10 cellular contexts compared by ENCODE assay signal in the genomic region with DNA sequence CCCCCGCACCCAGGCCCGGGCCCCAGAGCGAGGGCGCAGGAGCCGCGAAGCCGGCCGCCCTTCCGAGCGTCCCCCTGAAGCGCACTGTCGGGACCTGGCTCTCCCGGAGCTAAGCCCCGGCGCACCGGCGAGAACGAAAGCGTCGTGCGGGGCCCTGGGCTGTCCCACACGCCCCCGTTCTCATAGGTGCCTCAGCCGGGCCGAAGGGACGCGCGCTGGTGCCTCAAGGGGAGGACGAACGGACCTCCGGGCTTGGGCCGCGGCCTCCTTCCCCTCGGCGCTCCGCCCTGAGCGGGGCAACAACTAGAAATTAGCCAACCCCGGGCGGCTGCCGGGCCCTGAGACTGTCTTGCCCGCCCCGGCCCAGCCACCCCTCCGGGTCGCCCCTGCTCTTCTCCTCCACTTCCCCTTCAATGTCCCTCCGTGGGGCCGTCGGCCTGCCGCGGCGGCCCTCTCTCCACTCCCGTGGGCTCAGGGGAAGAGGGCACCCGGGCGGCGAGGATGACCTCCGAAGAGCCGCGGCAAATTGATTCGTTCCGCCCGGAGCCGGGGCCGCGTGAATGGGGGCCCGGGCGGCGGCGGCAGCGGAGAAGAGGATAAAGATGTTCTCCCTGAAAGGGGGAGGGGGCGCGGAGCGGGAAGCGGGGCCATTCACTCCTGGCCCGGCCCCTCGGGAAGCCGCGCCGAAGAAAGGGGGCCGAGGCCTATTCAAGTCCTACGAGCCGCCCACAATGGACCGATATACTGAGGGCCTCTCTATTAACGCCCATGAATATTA. TPM values are rescaled to one million over a fixed set of nuclear protein-coding genes. Genes with fewer than 3 reads are reported as not detected.
DNase-seq lines count a peak whose midpoint lies in the region; ATAC-seq, FAIRE-seq and TF ChIP-seq lines count a peak whose summit lies in the region.
"Had no signal": no experiment of that assay in that cellular context is flagged by ENCODE, and none has a peak within 500 bp of the region (broad histone marks: within the 10 kb centered on the region; RNA-seq: fewer than 3 reads in every experiment).

No MANE protein-coding gene starts in this region.

- H3K4me1 ChIP-seq in keratinocyte (ENCODE audit: control insufficient read depth, extremely low read depth, insufficient read depth, low read length) (no peaks in the 10 kb centered on the region), suprapubic skin (peaks cover 64% of the 10 kb centered on the region)

- H3K4me3 ChIP-seq in keratinocyte (ENCODE audit: control insufficient read depth in 2 of 3, extremely low read depth in 1 of 3, insufficient read depth in 2 of 3, low read depth in 1 of 3, low read length in 3 of 3) (peak overlapping the region in 2 of 3 experiments; percentile 2 to 10), suprapubic skin (peak overlapping the region; percentile 48)

- H3K27me3 ChIP-seq in keratinocyte (ENCODE audit: control insufficient read depth, extremely low read depth, insufficient read depth, low read length) (peaks cover 97% of the 10 kb centered on the region), suprapubic skin (peaks cover 100% of the 10 kb centered on the region)

- 0% methylated on average over 9 of the region's 82 CpGs for WGBS in suprapubic skin

- peaks cover 9% of the 10 kb centered on the region for H4K20me1 ChIP-seq in keratinocyte (ENCODE audit: control insufficient read depth, extremely low read depth, insufficient read depth, low read length)

- H2AFZ ChIP-seq in keratinocyte (ENCODE audit: control insufficient read depth, low read length): peak overlapping the region; percentile 15

- H3K4me2 ChIP-seq in keratinocyte (ENCODE audit: control insufficient read depth, extremely low read depth, insufficient read depth, low read depth, low read length): peak overlapping the region; percentile 20

- H3K27ac ChIP-seq in keratinocyte (ENCODE audit: control insufficient read depth, insufficient read depth, low read length) (no peak overlapping the region), suprapubic skin (no peak overlapping the region)

- dilution Hi-C loops in keratinocyte (cut with MboI; ENCODE audit: extremely low pct_ligation_motif_present, low sequenced_read_pairs): no loop called here

- H3K79me2 ChIP-seq in keratinocyte (ENCODE audit: control insufficient read depth, insufficient read depth, low read length): no peaks in the 10 kb centered on the region

- no peak for TF ChIP-seq EP300 in suprapubic skin (IDR thresholded peaks at IDR 0.05)

- TF ChIP-seq POLR2A in suprapubic skin (IDR thresholded peaks at IDR 0.05): no peak

- H3K9ac ChIP-seq in keratinocyte (ENCODE audit: control insufficient read depth, extremely low read depth, insufficient read depth, low read length): no peak overlapping the region

- no peaks in the 10 kb centered on the region for H3K9me1 ChIP-seq in keratinocyte (ENCODE audit: control insufficient read depth, extremely low read depth, insufficient read depth, low read length)

- H3K36me3 ChIP-seq in keratinocyte (ENCODE audit: control insufficient read depth in 2 of 2, extremely low read depth in 1 of 2, insufficient read depth in 2 of 2, low read length in 2 of 2) (no peaks in the 10 kb centered on the region), suprapubic skin (no peaks in the 10 kb centered on the region)

- H3K9me3 ChIP-seq in keratinocyte (ENCODE audit: control insufficient read depth, low read depth, low read length) (no peaks in the 10 kb centered on the region), suprapubic skin (no peaks in the 10 kb centered on the region)

- TF ChIP-seq CTCF in keratinocyte (optimal IDR thresholded peaks at IDR 0.05 in 1 of 3, IDR thresholded peaks at IDR 0.05 in 1 of 3, conservative IDR thresholded peaks at IDR 0.05 in 1 of 3; ENCODE audit: extremely low read depth in 1 of 3, insufficient read depth in 2 of 3, low read length in 3 of 3) (no peak), suprapubic skin (IDR thresholded peaks at IDR 0.05) (no peak)

- DNase-seq in NCI-H1417 (lab: John Stamatoyannopoulos, UW): peak in 2 of 3 experiments; percentile 55 to 62
- DNase-seq in NCI-H1417 treated with DMSO at 0.1 percent for 48 hours (lab: John Stamatoyannopoulos, UW): no peak
- peak; percentile 27 for DNase-seq in astrocyte of the hippocampus (ENCODE audit: low read depth, low spot score)
- no peak for DNase-seq in keratinocyte (ENCODE audit: low read depth, low spot score)
- DNase-seq in suprapubic skin (ENCODE audit: low spot score in 2 of 2): no peak
- no peak for DNase-seq in NCI-H2029 treated with DMSO at 0.1 percent for 48 hours (lab: John Stamatoyannopoulos, UW)
- DNase-seq: ACHN; activated CD4-positive, alpha-beta T cell treated with anti-CD3 and anti-CD28 coated beads for 4 hours had no signal

- FAIRE-seq in keratinocyte (lab: Jason Lieb, UNC): no peak

- ATAC-seq in HG02852 (IDR thresholded peaks at IDR 0.05; ENCODE audit: unreplicated experiment) (no peak), HG03039 (IDR thresholded peaks at IDR 0.05; ENCODE audit: unreplicated experiment) (no peak)

RNA-seq across cellular contexts. Expression of gene PRDM12, which starts 3.5 kb away (rescaled TPM):
- not detected in 3 replicates for polyA plus RNA-seq in keratinocyte
- polyA plus RNA-seq in keratinocyte (2011; ENCODE audit: low read depth): not detected
- polyA plus RNA-seq in keratinocyte (2011; cell fraction: cytosol; rRNA removed): 0.04 TPM in 2 replicates
- polyA plus RNA-seq in keratinocyte (2011; cell fraction: nucleus; rRNA removed): not detected in 2 replicates
- 0.11 TPM in 1 of 2 replicates, not detected in the other for polyA plus RNA-seq in keratinocyte (2012; ENCODE audit: low replicate concordance)
- polyA minus RNA-seq in keratinocyte: not detected in 3 replicates
- not detected for polyA minus RNA-seq in keratinocyte (2011; cell fraction: cytosol; rRNA and poly(A)+ RNA removed)
- not detected in 2 replicates for polyA minus RNA-seq in keratinocyte (2011; cell fraction: nucleus; rRNA and poly(A)+ RNA removed)
- total RNA-seq in suprapubic skin: not detected

RNA-seq across cellular contexts. Expression of gene EXOSC2, which starts 32.7 kb away (rescaled TPM):
- 22.1 to 37.5 TPM (median 35.9 TPM) in 3 replicates for polyA plus RNA-seq in keratinocyte
- polyA plus RNA-seq in keratinocyte (2011; ENCODE audit: low read depth): 13.0 TPM
- 17.8 and 19.9 TPM in 2 replicates for polyA plus RNA-seq in keratinocyte (2011; cell fraction: cytosol; rRNA removed)
- 30.3 and 40.1 TPM in 2 replicates for polyA plus RNA-seq in keratinocyte (2011; cell fraction: nucleus; rRNA removed)
- polyA plus RNA-seq in keratinocyte (2012; ENCODE audit: low replicate concordance): 12.1 and 26.2 TPM in 2 replicates
- 12.2 to 47.6 TPM (median 19.7 TPM) in 3 replicates for polyA minus RNA-seq in keratinocyte
- 48.7 TPM for polyA minus RNA-seq in keratinocyte (2011; cell fraction: cytosol; rRNA and poly(A)+ RNA removed)
- 8.0 and 18.8 TPM in 2 replicates for polyA minus RNA-seq in keratinocyte (2011; cell fraction: nucleus; rRNA and poly(A)+ RNA removed)
- total RNA-seq in suprapubic skin: 10 to 100 TPM; 19.5 to 30.4 (median 23.8) TPM

Comparison
In these comparisons a context has a peak if more than half of its experiments do, and no peak if none do; other contexts are left out.
1. DNase-seq: peak in NCI-H1417 (2 of 3) and astrocyte of the hippocampus (single experiment); none in NCI-H1417 treated with DMSO at 0.1 percent for 48 hours (single experiment), keratinocyte (single experiment), suprapubic skin (0 of 2) and NCI-H2029 treated with DMSO at 0.1 percent for 48 hours (single experiment).